In the genomic region with DNA sequence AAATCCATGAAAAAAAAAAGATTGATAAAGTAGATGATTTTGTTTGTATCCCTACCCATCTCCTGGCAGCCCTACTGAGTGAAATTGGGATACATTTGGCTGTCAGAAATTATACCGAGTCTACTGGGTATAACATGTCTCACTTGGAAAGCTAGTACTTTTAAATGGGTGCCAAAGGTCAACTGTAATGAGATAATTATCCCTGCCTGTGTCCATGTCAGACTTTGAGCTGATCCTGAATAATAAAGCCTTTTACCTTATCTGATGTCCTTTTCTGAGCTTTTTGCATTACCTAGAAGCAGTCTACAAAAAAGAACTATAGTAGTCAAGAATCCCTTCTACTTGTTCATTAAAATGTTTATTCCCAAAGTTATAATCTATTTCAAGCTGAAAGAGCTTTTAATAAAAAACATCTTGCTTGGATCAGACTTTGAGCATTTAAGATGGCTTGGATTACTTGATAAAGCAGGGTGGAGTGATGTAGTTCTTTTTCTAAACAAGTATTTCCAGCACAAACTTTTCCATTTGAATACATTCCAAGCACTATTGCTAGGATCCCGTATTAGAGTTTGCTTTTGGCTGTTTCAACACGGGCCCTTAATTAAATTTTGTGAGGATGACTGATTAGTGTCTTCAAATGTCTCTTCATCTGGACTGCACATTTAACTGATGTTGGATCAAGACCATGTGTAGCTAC, we compare ENCODE assay signal across 2 cellular contexts.
TF ChIP-seq lines count a peak whose summit lies in the region.

No MANE protein-coding gene starts in this region.

TF ChIP-seq in endothelial cell of umbilical vein, 7 proteins besides CTCF, POLR2A, EP300 and RAD21:
- no peak for TF ChIP-seq POLR2AphosphoS5 (IDR thresholded peaks at IDR 0.05; ENCODE audit: insufficient read depth, low read depth, low read length)
- TF ChIP-seq GATA2 (IDR thresholded peaks at IDR 0.05; ENCODE audit: insufficient read depth, insufficient read length, low read depth, low read length) = no peak
- no peak for TF ChIP-seq EZH2 (IDR thresholded peaks at IDR 0.05; ENCODE audit: borderline replicate concordance, low read depth, low read length, severe bottlenecking)
- no peak for TF ChIP-seq FOS (IDR thresholded peaks at IDR 0.05; ENCODE audit: borderline replicate concordance, insufficient read depth, low read length)
- no peak for TF ChIP-seq JUN (IDR thresholded peaks at IDR 0.05; ENCODE audit: borderline replicate concordance, insufficient read depth, insufficient read length, low read depth)
- no peak for TF ChIP-seq MYC (IDR thresholded peaks at IDR 0.05; ENCODE audit: low read depth, low read length)

TF ChIP-seq in HepG2, 621 proteins besides CTCF, POLR2A, EP300 and RAD21 (continues in another document):
- TF ChIP-seq NR2F6 (IDR thresholded peaks at IDR 0.05) (peak; percentile 46; the same call in 1 of the 2 replicates), NR2F6 (CRISPR knock-in tag; IDR thresholded peaks at IDR 0.05) (no peak), ZFAT (CRISPR knock-in tag; conservative IDR thresholded peaks at IDR 0.05) (no peak), MIXL1 (CRISPR knock-in tag; IDR thresholded peaks at IDR 0.05) (peak; percentile 63; the same call in 1 of the 2 replicates), TGIF2 (CRISPR knock-in tag; IDR thresholded peaks at IDR 0.05) (no peak), CHD2 (IDR thresholded peaks at IDR 0.05; ENCODE audit: low read depth, low read length) (no peak), PPARG (CRISPR knock-in tag; conservative IDR thresholded peaks at IDR 0.05) (peak; percentile 74), FOXA3 (CRISPR knock-in tag; IDR thresholded peaks at IDR 0.05) (no peak), JUND (CRISPR knock-in tag; IDR thresholded peaks at IDR 0.05) (no peak), ZNF12 (CRISPR knock-in tag; IDR thresholded peaks at IDR 0.05) (no peak), TSC22D2 (CRISPR knock-in tag; IDR thresholded peaks at IDR 0.05; ENCODE audit: borderline replicate concordance) (no peak), HNF4A (CRISPR knock-in tag; IDR thresholded peaks at IDR 0.05) (peak; percentile 71), FOXO1 (CRISPR knock-in tag; IDR thresholded peaks at IDR 0.05) (no peak), ZNF124 (CRISPR knock-in tag; IDR thresholded peaks at IDR 0.05) (peak; percentile 77; the same call in 1 of the 2 replicates), ZNF207 (IDR thresholded peaks at IDR 0.05; ENCODE audit: borderline replicate concordance) (no peak), HNF4G (IDR thresholded peaks at IDR 0.05; ENCODE audit: borderline replicate concordance, low read depth, low read length) (0 out of 2 replicates have a peak, but pooled peaks have one; percentile 16), HNF4G (CRISPR knock-in tag; IDR thresholded peaks at IDR 0.05; ENCODE audit: borderline replicate concordance, low read depth) (no peak)
- TF ChIP-seq, protein P1, sequence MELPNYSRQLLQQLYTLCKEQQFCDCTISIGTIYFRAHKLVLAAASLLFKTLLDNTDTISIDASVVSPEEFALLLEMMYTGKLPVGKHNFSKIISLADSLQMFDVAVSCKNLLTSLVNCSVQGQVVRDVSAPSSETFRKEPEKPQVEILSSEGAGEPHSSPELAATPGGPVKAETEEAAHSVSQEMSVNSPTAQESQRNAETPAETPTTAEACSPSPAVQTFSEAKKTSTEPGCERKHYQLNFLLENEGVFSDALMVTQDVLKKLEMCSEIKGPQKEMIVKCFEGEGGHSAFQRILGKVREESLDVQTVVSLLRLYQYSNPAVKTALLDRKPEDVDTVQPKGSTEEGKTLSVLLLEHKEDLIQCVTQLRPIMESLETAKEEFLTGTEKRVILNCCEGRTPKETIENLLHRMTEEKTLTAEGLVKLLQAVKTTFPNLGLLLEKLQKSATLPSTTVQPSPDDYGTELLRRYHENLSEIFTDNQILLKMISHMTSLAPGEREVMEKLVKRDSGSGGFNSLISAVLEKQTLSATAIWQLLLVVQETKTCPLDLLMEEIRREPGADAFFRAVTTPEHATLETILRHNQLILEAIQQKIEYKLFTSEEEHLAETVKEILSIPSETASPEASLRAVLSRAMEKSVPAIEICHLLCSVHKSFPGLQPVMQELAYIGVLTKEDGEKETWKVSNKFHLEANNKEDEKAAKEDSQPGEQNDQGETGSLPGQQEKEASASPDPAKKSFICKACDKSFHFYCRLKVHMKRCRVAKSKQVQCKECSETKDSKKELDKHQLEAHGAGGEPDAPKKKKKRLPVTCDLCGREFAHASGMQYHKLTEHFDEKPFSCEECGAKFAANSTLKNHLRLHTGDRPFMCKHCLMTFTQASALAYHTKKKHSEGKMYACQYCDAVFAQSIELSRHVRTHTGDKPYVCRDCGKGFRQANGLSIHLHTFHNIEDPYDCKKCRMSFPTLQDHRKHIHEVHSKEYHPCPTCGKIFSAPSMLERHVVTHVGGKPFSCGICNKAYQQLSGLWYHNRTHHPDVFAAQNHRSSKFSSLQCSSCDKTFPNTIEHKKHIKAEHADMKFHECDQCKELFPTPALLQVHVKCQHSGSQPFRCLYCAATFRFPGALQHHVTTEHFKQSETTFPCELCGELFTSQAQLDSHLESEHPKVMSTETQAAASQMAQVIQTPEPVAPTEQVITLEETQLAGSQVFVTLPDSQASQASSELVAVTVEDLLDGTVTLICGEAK (IDR thresholded peaks at IDR 0.05) = no peak
- TF ChIP-seq, protein P1 (CRISPR knock-in tag; IDR thresholded peaks at IDR 0.05) = no peak
- TF ChIP-seq, protein P2, sequence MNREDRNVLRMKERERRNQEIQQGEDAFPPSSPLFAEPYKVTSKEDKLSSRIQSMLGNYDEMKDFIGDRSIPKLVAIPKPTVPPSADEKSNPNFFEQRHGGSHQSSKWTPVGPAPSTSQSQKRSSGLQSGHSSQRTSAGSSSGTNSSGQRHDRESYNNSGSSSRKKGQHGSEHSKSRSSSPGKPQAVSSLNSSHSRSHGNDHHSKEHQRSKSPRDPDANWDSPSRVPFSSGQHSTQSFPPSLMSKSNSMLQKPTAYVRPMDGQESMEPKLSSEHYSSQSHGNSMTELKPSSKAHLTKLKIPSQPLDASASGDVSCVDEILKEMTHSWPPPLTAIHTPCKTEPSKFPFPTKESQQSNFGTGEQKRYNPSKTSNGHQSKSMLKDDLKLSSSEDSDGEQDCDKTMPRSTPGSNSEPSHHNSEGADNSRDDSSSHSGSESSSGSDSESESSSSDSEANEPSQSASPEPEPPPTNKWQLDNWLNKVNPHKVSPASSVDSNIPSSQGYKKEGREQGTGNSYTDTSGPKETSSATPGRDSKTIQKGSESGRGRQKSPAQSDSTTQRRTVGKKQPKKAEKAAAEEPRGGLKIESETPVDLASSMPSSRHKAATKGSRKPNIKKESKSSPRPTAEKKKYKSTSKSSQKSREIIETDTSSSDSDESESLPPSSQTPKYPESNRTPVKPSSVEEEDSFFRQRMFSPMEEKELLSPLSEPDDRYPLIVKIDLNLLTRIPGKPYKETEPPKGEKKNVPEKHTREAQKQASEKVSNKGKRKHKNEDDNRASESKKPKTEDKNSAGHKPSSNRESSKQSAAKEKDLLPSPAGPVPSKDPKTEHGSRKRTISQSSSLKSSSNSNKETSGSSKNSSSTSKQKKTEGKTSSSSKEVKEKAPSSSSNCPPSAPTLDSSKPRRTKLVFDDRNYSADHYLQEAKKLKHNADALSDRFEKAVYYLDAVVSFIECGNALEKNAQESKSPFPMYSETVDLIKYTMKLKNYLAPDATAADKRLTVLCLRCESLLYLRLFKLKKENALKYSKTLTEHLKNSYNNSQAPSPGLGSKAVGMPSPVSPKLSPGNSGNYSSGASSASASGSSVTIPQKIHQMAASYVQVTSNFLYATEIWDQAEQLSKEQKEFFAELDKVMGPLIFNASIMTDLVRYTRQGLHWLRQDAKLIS (CRISPR knock-in tag; IDR thresholded peaks at IDR 0.05) = no peak
- TF ChIP-seq, protein P3, sequence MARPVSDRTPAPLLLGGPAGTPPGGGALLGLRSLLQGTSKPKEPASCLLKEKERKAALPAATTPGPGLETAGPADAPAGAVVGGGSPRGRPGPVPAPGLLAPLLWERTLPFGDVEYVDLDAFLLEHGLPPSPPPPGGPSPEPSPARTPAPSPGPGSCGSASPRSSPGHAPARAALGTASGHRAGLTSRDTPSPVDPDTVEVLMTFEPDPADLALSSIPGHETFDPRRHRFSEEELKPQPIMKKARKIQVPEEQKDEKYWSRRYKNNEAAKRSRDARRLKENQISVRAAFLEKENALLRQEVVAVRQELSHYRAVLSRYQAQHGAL (CRISPR knock-in tag; IDR thresholded peaks at IDR 0.05; ENCODE audit: not compliant biosample characterization) = no peak
- TF ChIP-seq, protein P4, sequence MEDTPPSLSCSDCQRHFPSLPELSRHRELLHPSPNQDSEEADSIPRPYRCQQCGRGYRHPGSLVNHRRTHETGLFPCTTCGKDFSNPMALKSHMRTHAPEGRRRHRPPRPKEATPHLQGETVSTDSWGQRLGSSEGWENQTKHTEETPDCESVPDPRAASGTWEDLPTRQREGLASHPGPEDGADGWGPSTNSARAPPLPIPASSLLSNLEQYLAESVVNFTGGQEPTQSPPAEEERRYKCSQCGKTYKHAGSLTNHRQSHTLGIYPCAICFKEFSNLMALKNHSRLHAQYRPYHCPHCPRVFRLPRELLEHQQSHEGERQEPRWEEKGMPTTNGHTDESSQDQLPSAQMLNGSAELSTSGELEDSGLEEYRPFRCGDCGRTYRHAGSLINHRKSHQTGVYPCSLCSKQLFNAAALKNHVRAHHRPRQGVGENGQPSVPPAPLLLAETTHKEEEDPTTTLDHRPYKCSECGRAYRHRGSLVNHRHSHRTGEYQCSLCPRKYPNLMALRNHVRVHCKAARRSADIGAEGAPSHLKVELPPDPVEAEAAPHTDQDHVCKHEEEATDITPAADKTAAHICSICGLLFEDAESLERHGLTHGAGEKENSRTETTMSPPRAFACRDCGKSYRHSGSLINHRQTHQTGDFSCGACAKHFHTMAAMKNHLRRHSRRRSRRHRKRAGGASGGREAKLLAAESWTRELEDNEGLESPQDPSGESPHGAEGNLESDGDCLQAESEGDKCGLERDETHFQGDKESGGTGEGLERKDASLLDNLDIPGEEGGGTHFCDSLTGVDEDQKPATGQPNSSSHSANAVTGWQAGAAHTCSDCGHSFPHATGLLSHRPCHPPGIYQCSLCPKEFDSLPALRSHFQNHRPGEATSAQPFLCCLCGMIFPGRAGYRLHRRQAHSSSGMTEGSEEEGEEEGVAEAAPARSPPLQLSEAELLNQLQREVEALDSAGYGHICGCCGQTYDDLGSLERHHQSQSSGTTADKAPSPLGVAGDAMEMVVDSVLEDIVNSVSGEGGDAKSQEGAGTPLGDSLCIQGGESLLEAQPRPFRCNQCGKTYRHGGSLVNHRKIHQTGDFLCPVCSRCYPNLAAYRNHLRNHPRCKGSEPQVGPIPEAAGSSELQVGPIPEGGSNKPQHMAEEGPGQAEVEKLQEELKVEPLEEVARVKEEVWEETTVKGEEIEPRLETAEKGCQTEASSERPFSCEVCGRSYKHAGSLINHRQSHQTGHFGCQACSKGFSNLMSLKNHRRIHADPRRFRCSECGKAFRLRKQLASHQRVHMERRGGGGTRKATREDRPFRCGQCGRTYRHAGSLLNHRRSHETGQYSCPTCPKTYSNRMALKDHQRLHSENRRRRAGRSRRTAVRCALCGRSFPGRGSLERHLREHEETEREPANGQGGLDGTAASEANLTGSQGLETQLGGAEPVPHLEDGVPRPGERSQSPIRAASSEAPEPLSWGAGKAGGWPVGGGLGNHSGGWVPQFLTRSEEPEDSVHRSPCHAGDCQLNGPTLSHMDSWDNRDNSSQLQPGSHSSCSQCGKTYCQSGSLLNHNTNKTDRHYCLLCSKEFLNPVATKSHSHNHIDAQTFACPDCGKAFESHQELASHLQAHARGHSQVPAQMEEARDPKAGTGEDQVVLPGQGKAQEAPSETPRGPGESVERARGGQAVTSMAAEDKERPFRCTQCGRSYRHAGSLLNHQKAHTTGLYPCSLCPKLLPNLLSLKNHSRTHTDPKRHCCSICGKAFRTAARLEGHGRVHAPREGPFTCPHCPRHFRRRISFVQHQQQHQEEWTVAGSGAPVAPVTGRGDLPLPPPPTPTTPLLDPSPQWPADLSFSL (CRISPR knock-in tag; IDR thresholded peaks at IDR 0.05) = no peak
- TF ChIP-seq, protein P5, sequence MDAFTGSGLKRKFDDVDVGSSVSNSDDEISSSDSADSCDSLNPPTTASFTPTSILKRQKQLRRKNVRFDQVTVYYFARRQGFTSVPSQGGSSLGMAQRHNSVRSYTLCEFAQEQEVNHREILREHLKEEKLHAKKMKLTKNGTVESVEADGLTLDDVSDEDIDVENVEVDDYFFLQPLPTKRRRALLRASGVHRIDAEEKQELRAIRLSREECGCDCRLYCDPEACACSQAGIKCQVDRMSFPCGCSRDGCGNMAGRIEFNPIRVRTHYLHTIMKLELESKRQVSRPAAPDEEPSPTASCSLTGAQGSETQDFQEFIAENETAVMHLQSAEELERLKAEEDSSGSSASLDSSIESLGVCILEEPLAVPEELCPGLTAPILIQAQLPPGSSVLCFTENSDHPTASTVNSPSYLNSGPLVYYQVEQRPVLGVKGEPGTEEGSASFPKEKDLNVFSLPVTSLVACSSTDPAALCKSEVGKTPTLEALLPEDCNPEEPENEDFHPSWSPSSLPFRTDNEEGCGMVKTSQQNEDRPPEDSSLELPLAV (CRISPR knock-in tag; conservative IDR thresholded peaks at IDR 0.05; ENCODE audit: low read depth) = no peak
- TF ChIP-seq, protein P6, sequence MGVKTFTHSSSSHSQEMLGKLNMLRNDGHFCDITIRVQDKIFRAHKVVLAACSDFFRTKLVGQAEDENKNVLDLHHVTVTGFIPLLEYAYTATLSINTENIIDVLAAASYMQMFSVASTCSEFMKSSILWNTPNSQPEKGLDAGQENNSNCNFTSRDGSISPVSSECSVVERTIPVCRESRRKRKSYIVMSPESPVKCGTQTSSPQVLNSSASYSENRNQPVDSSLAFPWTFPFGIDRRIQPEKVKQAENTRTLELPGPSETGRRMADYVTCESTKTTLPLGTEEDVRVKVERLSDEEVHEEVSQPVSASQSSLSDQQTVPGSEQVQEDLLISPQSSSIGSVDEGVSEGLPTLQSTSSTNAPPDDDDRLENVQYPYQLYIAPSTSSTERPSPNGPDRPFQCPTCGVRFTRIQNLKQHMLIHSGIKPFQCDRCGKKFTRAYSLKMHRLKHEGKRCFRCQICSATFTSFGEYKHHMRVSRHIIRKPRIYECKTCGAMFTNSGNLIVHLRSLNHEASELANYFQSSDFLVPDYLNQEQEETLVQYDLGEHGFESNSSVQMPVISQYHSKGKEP (CRISPR knock-in tag; IDR thresholded peaks at IDR 0.05) = no peak
